39 cellular contexts compared by ENCODE assay signal in the genomic region with DNA sequence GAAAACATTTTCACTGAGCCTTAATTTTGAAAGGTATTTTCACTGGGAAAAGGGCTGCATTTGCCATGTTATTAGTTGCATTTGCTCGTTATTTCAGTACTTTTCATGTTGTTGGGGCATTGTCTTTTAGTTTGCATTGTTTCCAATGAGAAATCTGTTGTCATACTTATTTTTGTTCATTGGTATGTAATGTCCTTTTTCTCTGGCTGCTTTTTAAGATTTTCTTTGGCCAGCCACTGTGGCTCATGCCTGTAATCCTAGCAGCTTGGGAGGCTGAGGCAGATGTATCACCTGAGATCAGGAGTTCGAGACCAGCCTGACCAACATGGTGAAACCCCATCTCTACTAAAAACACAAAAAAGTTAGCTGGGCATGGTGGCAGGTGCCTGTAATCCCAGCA.
"Had no signal": no experiment of that assay in that cellular context is flagged by ENCODE, and none has a peak within 500 bp of the region (broad histone marks: within the 10 kb centered on the region; RNA-seq: fewer than 3 reads in every experiment).

No MANE protein-coding gene starts in this region.

- DNase-seq: activated effector memory CD4-positive, alpha-beta T cell treated with anti-CD3 and anti-CD28 coated beads, Interleukin-2, amount 50 U/mL, for 16 hours; activated effector memory CD4-positive, alpha-beta T cell treated with Interleukin-2 at 50 U/mL for 16 hours; activated gamma-delta T cell; activated gamma-delta T cell treated with Interleukin-2 at 50 U/mL for 16 hours; activated naive CD4-positive, alpha-beta T cell; activated naive CD4-positive, alpha-beta T cell treated with anti-CD3 and anti-CD28 coated beads for 36 hours; activated naive CD4-positive, alpha-beta T cell treated with anti-CD3 and anti-CD28 coated beads, Interleukin-2, amount 10 ng/mL, durations not matched to agents 7 days and 5 days; activated naive CD4-positive, alpha-beta T cell treated with anti-CD3 and anti-CD28 coated beads, Interleukin-2, amount 50 U/mL, for 16 hours; activated naive CD4-positive, alpha-beta T cell treated with Interleukin-2 at 50 U/mL for 16 hours; activated naive CD8-positive, alpha-beta T cell treated with anti-CD3 and anti-CD28 coated beads for 36 hours; activated naive CD8-positive, alpha-beta T cell treated with anti-CD3 and anti-CD28 coated beads, Interleukin-2, amount 10 ng/mL, durations not matched to agents 7 days and 5 days; activated naive CD8-positive, alpha-beta T cell treated with anti-CD3 and anti-CD28 coated beads, Interleukin-2, amount 50 U/mL, for 24 hours; activated T-cell treated with anti-CD3 and anti-CD28 coated beads, Interleukin-2, amount 50 U/mL, for 1 hour; activated T-cell treated with anti-CD3 and anti-CD28 coated beads, Interleukin-2, amount 50 U/mL, for 24 hours; activated T-cell treated with anti-CD3 and anti-CD28 coated beads, Interleukin-2, amount 50 U/mL, for 4 hours; activated T-cell treated with anti-CD3 and anti-CD28 coated beads, Interleukin-2, amount 50 U/mL, for 48 hours; adrenal gland; amniotic stem cell; amygdala; anterior cingulate cortex; aorta; body of pancreas; brain microvascular endothelial cell; caudate nucleus; central memory CD4-positive, alpha-beta T cell; cerebellar nuclear complex had no signal

- H3K36me3 Mint-ChIP-seq: activated naive CD4-positive, alpha-beta T cell treated with anti-CD3 and anti-CD28 coated beads, Interleukin-2, amount 10 ng/mL, durations not matched to agents 7 days and 5 days; activated naive CD4-positive, alpha-beta T cell treated with anti-CD3 and anti-CD28 coated beads, Interleukin-2, amount 50 U/mL, for 24 hours; activated naive CD4-positive, alpha-beta T cell treated with anti-CD3 and anti-CD28 coated beads, Interleukin-2, amount 50 U/mL, for 72 hours; activated naive CD8-positive, alpha-beta T cell; activated naive CD8-positive, alpha-beta T cell treated with anti-CD3 and anti-CD28 coated beads for 36 hours; activated naive CD8-positive, alpha-beta T cell treated with anti-CD3 and anti-CD28 coated beads, Interleukin-2, amount 10 ng/mL, durations not matched to agents 7 days and 5 days; brain had no signal

- H3K4me3 ChIP-seq: adrenal gland, ascending aorta, body of pancreas, breast epithelium, cardiac muscle cell had no signal

- ATAC-seq: activated naive CD4-positive, alpha-beta T cell treated with anti-CD3 and anti-CD28 coated beads, Interleukin-2, amount 50 U/mL, for 72 hours; activated naive CD8-positive, alpha-beta T cell treated with anti-CD3 and anti-CD28 coated beads, Interleukin-2, amount 50 U/mL, for 24 hours; activated T-cell treated with anti-CD3 and anti-CD28 coated beads, Interleukin-2, amount 50 U/mL, for 4 hours; activated T-helper 17 cell treated with anti-CD3 and anti-CD28 coated beads, Interleukin-2, amount 50 U/mL, for 72 hours; body of pancreas had no signal

- H3K9me3 Mint-ChIP-seq: activated naive CD8-positive, alpha-beta T cell treated with anti-CD3 and anti-CD28 coated beads, Interleukin-2, amount 10 ng/mL, durations not matched to agents 7 days and 5 days; activated T-helper 2 cell treated with anti-CD3 and anti-CD28 coated beads, Interferon-gamma antibody, Interleukin-2, Interleukin-4, amounts not matched to agents 10 μg/mL and 5 μg/mL and 100 μg/mL, durations not matched to agents 14 hours and 24 hours and 36 hours had no signal

- H3K4me1 ChIP-seq: adrenal gland, ascending aorta, body of pancreas, breast epithelium had no signal

- H3K36me3 ChIP-seq: adrenal gland, ascending aorta, brain microvascular endothelial cell, breast epithelium, cardiac muscle cell had no signal

- H3K27me3 ChIP-seq: adrenal gland, ascending aorta, body of pancreas, brain microvascular endothelial cell, breast epithelium, cardiac muscle cell had no signal

- H3K27me3 Mint-ChIP-seq: activated naive CD4-positive, alpha-beta T cell treated with anti-CD3 and anti-CD28 coated beads, Interleukin-2, amount 10 ng/mL, durations not matched to agents 7 days and 5 days; activated naive CD4-positive, alpha-beta T cell treated with anti-CD3 and anti-CD28 coated beads, Interleukin-2, amount 50 U/mL, for 24 hours; activated naive CD8-positive, alpha-beta T cell; activated naive CD8-positive, alpha-beta T cell treated with anti-CD3 and anti-CD28 coated beads for 36 hours; activated naive CD8-positive, alpha-beta T cell treated with anti-CD3 and anti-CD28 coated beads, Interleukin-2, amount 10 ng/mL, durations not matched to agents 7 days and 5 days; activated naive CD8-positive, alpha-beta T cell treated with anti-CD3 and anti-CD28 coated beads, Interleukin-2, amount 50 U/mL, for 24 hours; activated T-cell treated with anti-CD3 and anti-CD28 coated beads, Interleukin-2, amount 50 U/mL, for 24 hours; central memory CD8-positive, alpha-beta T cell had no signal

- H3K27ac Mint-ChIP-seq: activated naive CD4-positive, alpha-beta T cell treated with anti-CD3 and anti-CD28 coated beads for 36 hours; activated naive CD4-positive, alpha-beta T cell treated with anti-CD3 and anti-CD28 coated beads, Interleukin-2, amount 10 ng/mL, durations not matched to agents 7 days and 5 days; activated naive CD4-positive, alpha-beta T cell treated with anti-CD3 and anti-CD28 coated beads, Interleukin-2, amount 50 U/mL, for 24 hours; activated naive CD4-positive, alpha-beta T cell treated with anti-CD3 and anti-CD28 coated beads, Interleukin-2, amount 50 U/mL, for 72 hours; activated naive CD8-positive, alpha-beta T cell; activated naive CD8-positive, alpha-beta T cell treated with anti-CD3 and anti-CD28 coated beads for 36 hours; activated naive CD8-positive, alpha-beta T cell treated with anti-CD3 and anti-CD28 coated beads, Interleukin-2, amount 10 ng/mL, durations not matched to agents 7 days and 5 days; activated naive CD8-positive, alpha-beta T cell treated with anti-CD3 and anti-CD28 coated beads, Interleukin-2, amount 50 U/mL, for 24 hours; activated T-cell treated with anti-CD3 and anti-CD28 coated beads, Interleukin-2, amount 50 U/mL, for 24 hours; activated T-helper 1 cell treated with anti-CD3 and anti-CD28 coated beads, Interleukin-12 subunit alpha, Interleukin-12 subunit beta, Interleukin-2, Interleukin-4 antibody, amounts not matched to agents 30 ng/mL and 10 ng/mL and 1 ng/mL, durations not matched to agents 14 hours and 24 hours and 36 hours; activated T-helper 17 cell treated with anti-CD3 and anti-CD28 coated beads, Interleukin-2, amount 50 U/mL, for 72 hours; activated T-helper 2 cell treated with anti-CD3 and anti-CD28 coated beads, Interferon-gamma antibody, Interleukin-2, Interleukin-4, amounts not matched to agents 10 μg/mL and 5 μg/mL and 100 μg/mL, durations not matched to agents 14 hours and 24 hours and 36 hours; brain had no signal

- H3K4me1 Mint-ChIP-seq: activated naive CD4-positive, alpha-beta T cell treated with anti-CD3 and anti-CD28 coated beads, Interleukin-2, amount 10 ng/mL, durations not matched to agents 7 days and 5 days; activated naive CD4-positive, alpha-beta T cell treated with anti-CD3 and anti-CD28 coated beads, Interleukin-2, amount 50 U/mL, for 24 hours; activated naive CD8-positive, alpha-beta T cell treated with anti-CD3 and anti-CD28 coated beads for 36 hours; activated naive CD8-positive, alpha-beta T cell treated with anti-CD3 and anti-CD28 coated beads, Interleukin-2, amount 10 ng/mL, durations not matched to agents 7 days and 5 days; activated naive CD8-positive, alpha-beta T cell treated with anti-CD3 and anti-CD28 coated beads, Interleukin-2, amount 50 U/mL, for 24 hours; activated T-helper 17 cell treated with anti-CD3 and anti-CD28 coated beads, Interleukin-2, amount 50 U/mL, for 72 hours; central memory CD8-positive, alpha-beta T cell had no signal

- H3K4me3 Mint-ChIP-seq: activated naive CD4-positive, alpha-beta T cell treated with anti-CD3 and anti-CD28 coated beads for 36 hours; activated naive CD4-positive, alpha-beta T cell treated with anti-CD3 and anti-CD28 coated beads, Interleukin-2, amount 10 ng/mL, durations not matched to agents 7 days and 5 days; activated naive CD4-positive, alpha-beta T cell treated with anti-CD3 and anti-CD28 coated beads, Interleukin-2, amount 50 U/mL, for 24 hours; activated naive CD8-positive, alpha-beta T cell; activated naive CD8-positive, alpha-beta T cell treated with anti-CD3 and anti-CD28 coated beads for 36 hours; activated naive CD8-positive, alpha-beta T cell treated with anti-CD3 and anti-CD28 coated beads, Interleukin-2, amount 10 ng/mL, durations not matched to agents 7 days and 5 days; activated naive CD8-positive, alpha-beta T cell treated with anti-CD3 and anti-CD28 coated beads, Interleukin-2, amount 50 U/mL, for 24 hours; activated T-cell treated with anti-CD3 and anti-CD28 coated beads, Interleukin-2, amount 50 U/mL, for 24 hours; activated T-cell treated with anti-CD3 and anti-CD28 coated beads, Interleukin-2, amount 50 U/mL, for 4 hours; activated T-helper 1 cell treated with anti-CD3 and anti-CD28 coated beads, Interleukin-12 subunit alpha, Interleukin-12 subunit beta, Interleukin-2, Interleukin-4 antibody, amounts not matched to agents 30 ng/mL and 10 ng/mL and 1 ng/mL, durations not matched to agents 14 hours and 24 hours and 36 hours; activated T-helper 17 cell treated with anti-CD3 and anti-CD28 coated beads, Interleukin-2, amount 50 U/mL, for 72 hours; brain; central memory CD8-positive, alpha-beta T cell had no signal

- H3K27ac ChIP-seq: adrenal gland, ascending aorta, body of pancreas, brain microvascular endothelial cell, breast epithelium, cardiac muscle cell had no signal

- H3K9me3 ChIP-seq: adrenal gland, ascending aorta, body of pancreas had no signal

- FAIRE-seq: astrocyte, bronchial epithelial cell had no signal
